16 cellular contexts compared by ENCODE assay signal in genomic region chr14:39428118-39428517, GRCh38. TPM values are rescaled to one million over a fixed set of nuclear protein-coding genes. Genes with fewer than 3 reads are reported as not detected.
DNase-seq lines count a peak whose midpoint lies in the region; ATAC-seq and TF ChIP-seq lines count a peak whose summit lies in the region.
"Had no signal": no experiment of that assay in that cellular context is flagged by ENCODE, and none has a peak within 500 bp of the region (broad histone marks: within the 10 kb centered on the region; RNA-seq: fewer than 3 reads in every experiment).

No MANE protein-coding gene starts in this region.

- DNase-seq in activated T-cell treated with anti-CD3 and anti-CD28 coated beads, Interleukin-2, amount 50 U/mL, for 72 hours: no peak
- no peak for DNase-seq in activated T-cell treated with anti-CD3 and anti-CD28 coated beads, Interleukin-2, amount 50 U/mL, for 48 hours
- DNase-seq in CD8-positive, alpha-beta memory T cell: no peak
- DNase-seq in activated naive CD8-positive, alpha-beta T cell treated with anti-CD3 and anti-CD28 coated beads for 36 hours: no peak
- no peak for DNase-seq in naive thymus-derived CD4-positive, alpha-beta T cell
- DNase-seq in RPMI8226: no peak
- DNase-seq in chondrocyte (ENCODE audit: low spot score): no peak
- no peak for DNase-seq in coronary artery (ENCODE audit: low spot score)
- DNase-seq: 8988T, DMS53, NCI-H1092 treated with DMSO at 0.1 percent for 48 hours, NCI-H2081, NCI-H2171 treated with DMSO at 0.1 percent for 48 hours, NCI-H446, NCI-H526 treated with DMSO at 0.1 percent for 48 hours, Right ventricle myocardium superior had no signal

- H3K4me3 ChIP-seq in CD8-positive, alpha-beta memory T cell (ENCODE audit: low read length): no peak overlapping the region
- no peak overlapping the region for H3K4me3 ChIP-seq in naive thymus-derived CD4-positive, alpha-beta T cell (ENCODE audit: low read length)
- H3K4me3 ChIP-seq in coronary artery: no peak overlapping the region

- H3K4me1 ChIP-seq in CD8-positive, alpha-beta memory T cell (ENCODE audit: insufficient read depth, low read length): peaks cover 57% of the 10 kb centered on the region
- peaks cover 33 to 43% of the 10 kb centered on the region in 2 donors for H3K4me1 ChIP-seq in naive thymus-derived CD4-positive, alpha-beta T cell (ENCODE audit: control insufficient read depth in 2 of 2, insufficient read depth in 2 of 2, low read length in 2 of 2)

- H3K27ac ChIP-seq in CD8-positive, alpha-beta memory T cell (ENCODE audit: low read depth, low read length): no peak overlapping the region
- no peak overlapping the region for H3K27ac ChIP-seq in naive thymus-derived CD4-positive, alpha-beta T cell (ENCODE audit: low read depth, low read length)
- H3K27ac ChIP-seq in coronary artery: no peak overlapping the region

- POLR2A ChIA-PET in CD8-positive, alpha-beta memory T cell (lab: Charles Lee): no interaction called here
- POLR2A ChIA-PET in naive thymus-derived CD4-positive, alpha-beta T cell (lab: Charles Lee): no interaction called here

- H3K4me1 Mint-ChIP-seq in activated T-cell treated with anti-CD3 and anti-CD28 coated beads, Interleukin-2, amount 50 U/mL, for 72 hours (ENCODE audit: low read depth): peaks cover 55% of the 10 kb centered on the region
- H3K4me1 Mint-ChIP-seq in CD8-positive, alpha-beta memory T cell: peaks cover 59 to 81% (median 81%) of the 10 kb centered on the region in 3 donors
- peaks cover 55% of the 10 kb centered on the region for H3K4me1 Mint-ChIP-seq in activated naive CD8-positive, alpha-beta T cell treated with anti-CD3 and anti-CD28 coated beads for 36 hours
- H3K4me1 Mint-ChIP-seq in naive thymus-derived CD4-positive, alpha-beta T cell: peaks cover 52 to 82% (median 74%) of the 10 kb centered on the region in 7 donors
- peaks cover 42% of the 10 kb centered on the region for H3K4me1 Mint-ChIP-seq in chondrocyte (ENCODE audit: low read depth)

- no peaks in the 10 kb centered on the region for H3K36me3 Mint-ChIP-seq in activated T-cell treated with anti-CD3 and anti-CD28 coated beads, Interleukin-2, amount 50 U/mL, for 72 hours (ENCODE audit: insufficient read depth in 2 of 2)
- peaks cover 0 to 24% (median 1%) of the 10 kb centered on the region in 3 donors for H3K36me3 Mint-ChIP-seq in CD8-positive, alpha-beta memory T cell
- H3K36me3 Mint-ChIP-seq in activated naive CD8-positive, alpha-beta T cell treated with anti-CD3 and anti-CD28 coated beads for 36 hours: peaks cover 10% of the 10 kb centered on the region
- H3K36me3 Mint-ChIP-seq in naive thymus-derived CD4-positive, alpha-beta T cell: peaks cover 0 to 5% (median 0%) of the 10 kb centered on the region in 5 donors
- H3K36me3 Mint-ChIP-seq in chondrocyte (ENCODE audit: low read depth): no peaks in the 10 kb centered on the region

- peak overlapping the region; percentile 27 to 55 for H3K4me3 Mint-ChIP-seq in activated T-cell treated with anti-CD3 and anti-CD28 coated beads, Interleukin-2, amount 50 U/mL, for 72 hours
- peak overlapping the region; percentile 0 to 95 (median 36) for H3K4me3 Mint-ChIP-seq in CD8-positive, alpha-beta memory T cell
- no peak overlapping the region for H3K4me3 Mint-ChIP-seq in activated naive CD8-positive, alpha-beta T cell treated with anti-CD3 and anti-CD28 coated beads for 36 hours
- H3K4me3 Mint-ChIP-seq in naive thymus-derived CD4-positive, alpha-beta T cell: peak overlapping the region in 9 of 10 donors; percentile 22 to 100 (median 99)
- H3K4me3 Mint-ChIP-seq in chondrocyte (ENCODE audit: unreplicated experiment): no peak overlapping the region

- TF ChIP-seq CTCF in chondrocyte (IDR thresholded peaks at IDR 0.05) (no peak), coronary artery (IDR thresholded peaks at IDR 0.05) (no peak)

- no peak overlapping the region for H3K27ac Mint-ChIP-seq in activated T-cell treated with anti-CD3 and anti-CD28 coated beads, Interleukin-2, amount 50 U/mL, for 72 hours
- peak overlapping the region in 1 of 8 donors; percentile 52 for H3K27ac Mint-ChIP-seq in CD8-positive, alpha-beta memory T cell
- peak overlapping the region; percentile 57 for H3K27ac Mint-ChIP-seq in activated naive CD8-positive, alpha-beta T cell treated with anti-CD3 and anti-CD28 coated beads for 36 hours
- H3K27ac Mint-ChIP-seq in naive thymus-derived CD4-positive, alpha-beta T cell: peak overlapping the region in 3 of 9 donors; percentile 40 to 76 (median 56)
- H3K27ac Mint-ChIP-seq in chondrocyte (ENCODE audit: unreplicated experiment): no peak overlapping the region

- no peaks in the 10 kb centered on the region for H3K9me3 Mint-ChIP-seq in activated T-cell treated with anti-CD3 and anti-CD28 coated beads, Interleukin-2, amount 50 U/mL, for 72 hours
- H3K9me3 Mint-ChIP-seq in CD8-positive, alpha-beta memory T cell: no peaks in the 10 kb centered on the region
- no peaks in the 10 kb centered on the region for H3K9me3 Mint-ChIP-seq in activated naive CD8-positive, alpha-beta T cell treated with anti-CD3 and anti-CD28 coated beads for 36 hours
- peaks cover 0 to 4% (median 0%) of the 10 kb centered on the region in 11 donors for H3K9me3 Mint-ChIP-seq in naive thymus-derived CD4-positive, alpha-beta T cell
- no peaks in the 10 kb centered on the region for H3K9me3 Mint-ChIP-seq in chondrocyte (ENCODE audit: low read depth)

- no peak for ATAC-seq in activated T-cell treated with anti-CD3 and anti-CD28 coated beads, Interleukin-2, amount 50 U/mL, for 72 hours (replicated peaks in 1 of 2)
- ATAC-seq in naive thymus-derived CD4-positive, alpha-beta T cell: no peak

- H3K27me3 ChIP-seq in CD8-positive, alpha-beta memory T cell (ENCODE audit: insufficient read depth, low read length, poor library complexity, severe bottlenecking): no peaks in the 10 kb centered on the region
- no peaks in the 10 kb centered on the region for H3K27me3 ChIP-seq in naive thymus-derived CD4-positive, alpha-beta T cell (ENCODE audit: control insufficient read depth in 2 of 2, insufficient read depth in 2 of 2, low read length in 2 of 2)

- CTCF ChIA-PET in CD8-positive, alpha-beta memory T cell (lab: Charles Lee): no interaction called here
- CTCF ChIA-PET in naive thymus-derived CD4-positive, alpha-beta T cell (lab: Charles Lee): interaction anchor here (2.3 kb wide), 1 partner anchor 197 kb away, joined by 7 read pairs; no protein-coding TSS in a partner anchor

- intact Hi-C loops in naive thymus-derived CD4-positive, alpha-beta T cell (cut with micrococcal nuclease): loop anchor here in 1 of 2 donors (5.0 kb wide), 1 partner anchor 116 kb away; no protein-coding TSS in a partner anchor

- H3K36me3 ChIP-seq in CD8-positive, alpha-beta memory T cell (ENCODE audit: insufficient read depth, low read length): no peaks in the 10 kb centered on the region
- peaks cover 0 to 7% (median 0%) of the 10 kb centered on the region in 3 experiments for H3K36me3 ChIP-seq in naive thymus-derived CD4-positive, alpha-beta T cell (ENCODE audit: control insufficient read depth in 2 of 3, insufficient read depth in 3 of 3, low read length in 3 of 3)

- no peaks in the 10 kb centered on the region for H3K9me3 ChIP-seq in CD8-positive, alpha-beta memory T cell (ENCODE audit: low read length)
- no peaks in the 10 kb centered on the region for H3K9me3 ChIP-seq in naive thymus-derived CD4-positive, alpha-beta T cell (ENCODE audit: control insufficient read depth in 2 of 3, low read length in 3 of 3)

- H3K27me3 Mint-ChIP-seq in activated T-cell treated with anti-CD3 and anti-CD28 coated beads, Interleukin-2, amount 50 U/mL, for 72 hours (ENCODE audit: low read depth): no peaks in the 10 kb centered on the region
- no peaks in the 10 kb centered on the region for H3K27me3 Mint-ChIP-seq in CD8-positive, alpha-beta memory T cell
- no peaks in the 10 kb centered on the region for H3K27me3 Mint-ChIP-seq in activated naive CD8-positive, alpha-beta T cell treated with anti-CD3 and anti-CD28 coated beads for 36 hours
- H3K27me3 Mint-ChIP-seq in naive thymus-derived CD4-positive, alpha-beta T cell: peaks cover 0 to 2% (median 0%) of the 10 kb centered on the region in 5 donors
- no peaks in the 10 kb centered on the region for H3K27me3 Mint-ChIP-seq in chondrocyte (ENCODE audit: low read depth)

RNA-seq across cellular contexts. Expression of gene FBXO33, which starts 4.1 kb away (rescaled TPM):
- total RNA-seq in activated T-cell treated with anti-CD3 and anti-CD28 coated beads, Interleukin-2, amount 50 U/mL, for 72 hours: 10 to 100 TPM; 13.3 to 16.7 TPM
- 10 to 100 TPM; 19.4 to 20.1 TPM for total RNA-seq in CD8-positive, alpha-beta memory T cell
- polyA plus RNA-seq in CD8-positive, alpha-beta memory T cell: 15.3 TPM
- 10 to 100 TPM; 21.8 TPM for total RNA-seq in activated naive CD8-positive, alpha-beta T cell treated with anti-CD3 and anti-CD28 coated beads for 36 hours
- 10 to 100 TPM; 16.5 to 68.2 (median 27.9) TPM for total RNA-seq in naive thymus-derived CD4-positive, alpha-beta T cell
- polyA plus RNA-seq in naive thymus-derived CD4-positive, alpha-beta T cell: 10 to 100 TPM; 17.5 to 19.8 TPM
- total RNA-seq in chondrocyte: 7.8 to 11.1 TPM (median 9.2 TPM) in 3 replicates

Comparison
In these comparisons a context has a peak if more than half of its experiments do, and no peak if none do; other contexts are left out.
1. H3K4me3 Mint-ChIP-seq: peak in activated T-cell treated with anti-CD3 and anti-CD28 coated beads, Interleukin-2, amount 50 U/mL, for 72 hours (2 of 2), CD8-positive, alpha-beta memory T cell (7 of 7) and naive thymus-derived CD4-positive, alpha-beta T cell (9 of 10); none in activated naive CD8-positive, alpha-beta T cell treated with anti-CD3 and anti-CD28 coated beads for 36 hours (single experiment) and chondrocyte (single experiment).